In the genomic region with DNA sequence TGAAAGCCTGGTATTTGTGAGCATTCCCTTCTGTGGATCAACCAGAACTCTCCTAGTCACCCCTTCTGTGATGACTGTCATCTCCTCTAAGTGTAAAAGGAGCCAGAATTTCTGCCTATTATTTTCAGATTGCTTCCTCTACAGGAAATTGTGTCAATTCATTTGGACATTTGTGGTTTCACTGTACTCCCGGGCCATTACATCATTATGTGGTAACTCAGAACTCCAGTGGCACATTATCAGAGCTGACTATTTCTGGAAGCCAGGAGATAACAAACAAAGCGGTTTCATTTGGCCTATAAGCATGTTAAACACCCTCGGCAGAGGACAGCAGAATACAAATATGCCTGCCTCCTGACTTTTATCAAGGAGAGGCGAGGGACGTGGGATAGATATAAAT, we compare ENCODE assay signal across 13 cellular contexts.
DNase-seq lines count a peak whose midpoint lies in the region; ATAC-seq and TF ChIP-seq lines count a peak whose summit lies in the region.
"Had no signal": no experiment of that assay in that cellular context is flagged by ENCODE, and none has a peak within 500 bp of the region (broad histone marks: within the 10 kb centered on the region; RNA-seq: fewer than 3 reads in every experiment).

No MANE protein-coding gene starts in this region.

- ATAC-seq in left cardiac atrium (peak; percentile 90 to 91), GM21717 (IDR thresholded peaks at IDR 0.05; ENCODE audit: unreplicated experiment) (no peak), HG03354 (IDR thresholded peaks at IDR 0.05; ENCODE audit: poor library complexity, severe bottlenecking, unreplicated experiment) (no peak)

- H3K4me3 ChIP-seq in astrocyte of the cerebellum (ENCODE audit: low read depth, low read length), result no peak overlapping the region
- H3K4me3 ChIP-seq: sigmoid colon, SK-N-MC, thyroid gland had no signal

- in situ Hi-C loops in KBM-7 (cut with MboI; ENCODE audit: low pct_unique_long_range_greater_than_20kb, low sequenced_read_pairs), result no loop called here
- in situ Hi-C loops in astrocyte of the cerebellum (cut with HindIII; ENCODE audit: low sequenced_read_pairs), result no loop called here

- TF ChIP-seq CTCF in astrocyte of the cerebellum (IDR thresholded peaks at IDR 0.05; ENCODE audit: low read depth, low read length, missing control alignments), result no peak

- peak; percentile 32 for DNase-seq in AG20443 (ENCODE audit: low spot score)
- peak; percentile 14 for DNase-seq in KBM-7
- DNase-seq in astrocyte of the cerebellum (ENCODE audit: low read depth), result peak; percentile 41
- no peak for DNase-seq in left cardiac atrium
- no peak for DNase-seq in nucleus accumbens (lab: John Stamatoyannopoulos, UW)
- DNase-seq in DMS79 treated with DMSO at 0.1 percent for 48 hours (lab: John Stamatoyannopoulos, UW), result no peak
- DNase-seq: activated CD4-positive, alpha-beta T cell treated with anti-CD3 and anti-CD28 coated beads, Interleukin-2, amount 50 U/mL, for 4 hours; C1 segment of cervical spinal cord; sigmoid colon; thyroid gland had no signal

- intact Hi-C loops in left cardiac atrium (cut with DNase I), result loop anchor here in 1 of 2 donors (10.0 kb wide), 1 partner anchor 191 kb away; the partner anchor contains the start of gene SEMA6D

Comparison
In these comparisons a context has a peak if more than half of its experiments do, and no peak if none do; other contexts are left out.
1. DNase-seq: peak in AG20443 (single experiment), KBM-7 (single experiment) and astrocyte of the cerebellum (single experiment); none in left cardiac atrium (single experiment), nucleus accumbens (0 of 56) and DMS79 treated with DMSO at 0.1 percent for 48 hours (single experiment).
2. ATAC-seq: peak in left cardiac atrium (2 of 2); none in GM21717 (single experiment) and HG03354 (single experiment).